In the genomic region with DNA sequence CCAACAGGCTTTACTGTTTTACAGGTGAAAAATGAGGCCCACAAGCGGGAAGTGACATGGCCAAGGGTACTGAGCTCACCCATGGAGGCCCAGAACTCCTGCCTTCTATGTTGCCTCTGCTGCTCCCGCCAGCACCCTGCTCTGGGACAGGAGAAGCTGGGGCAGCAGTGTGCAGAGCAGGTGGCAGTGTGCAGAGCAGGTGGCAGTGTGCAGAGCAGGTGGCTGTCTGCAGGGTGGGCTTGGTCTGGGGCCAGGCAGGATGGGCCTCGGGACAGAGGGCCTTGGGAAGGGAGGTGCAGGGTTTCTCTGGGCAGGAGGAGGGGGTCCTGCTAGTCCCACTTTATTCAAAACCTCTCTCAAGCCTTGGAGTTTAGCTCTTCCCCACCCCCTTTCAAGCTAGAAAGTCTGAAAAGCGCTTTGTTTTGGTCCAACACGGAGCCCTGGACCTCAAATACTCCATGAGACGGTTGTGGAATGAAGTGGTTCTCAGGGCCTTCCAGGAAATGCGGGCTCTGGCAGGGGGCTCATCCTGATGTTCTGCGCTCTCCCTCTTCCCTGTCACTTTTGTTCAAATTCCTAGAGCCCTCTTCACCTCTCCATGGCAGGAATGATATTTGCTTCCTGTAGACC, we compare ENCODE assay signal across 1 cellular context.
TF ChIP-seq lines count a peak whose summit lies in the region.

No MANE protein-coding gene starts in this region.

TF ChIP-seq in H1, 55 proteins besides CTCF, POLR2A, EP300 and RAD21:
- TF ChIP-seq, protein P1, sequence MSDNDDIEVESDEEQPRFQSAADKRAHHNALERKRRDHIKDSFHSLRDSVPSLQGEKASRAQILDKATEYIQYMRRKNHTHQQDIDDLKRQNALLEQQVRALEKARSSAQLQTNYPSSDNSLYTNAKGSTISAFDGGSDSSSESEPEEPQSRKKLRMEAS (IDR thresholded peaks at IDR 0.05), result no peak
- TF ChIP-seq NANOG (IDR thresholded peaks at IDR 0.05; ENCODE audit: insufficient read depth, low read depth, low read length, poor library complexity, severe bottlenecking), result no peak
- TF ChIP-seq SIRT6 (IDR thresholded peaks at IDR 0.05; ENCODE audit: low read length), result no peak
- TF ChIP-seq SP2 (IDR thresholded peaks at IDR 0.05; ENCODE audit: low read length), result no peak
- TF ChIP-seq FOSL1 (IDR thresholded peaks at IDR 0.05; ENCODE audit: insufficient read depth, low read depth, low read length), result no peak
